Comparison of ENCODE assay signal across 1 cellular context in genomic region chr19:55640043-55640576, GRCh38.
TF ChIP-seq lines count a peak whose summit lies in the region.

No MANE protein-coding gene starts in this region.

TF ChIP-seq in K562, 482 proteins besides CTCF, POLR2A, EP300 and RAD21 (continued from another document and continues in another):
- TF ChIP-seq ELK3 (CRISPR knock-in tag; IDR thresholded peaks at IDR 0.05) (no peak), ZNF354B (CRISPR knock-in tag; IDR thresholded peaks at IDR 0.05) (no peak), TOE1 (IDR thresholded peaks at IDR 0.05; ENCODE audit: borderline replicate concordance) (no peak), TOE1 (CRISPR knock-in tag; IDR thresholded peaks at IDR 0.05; ENCODE audit: borderline replicate concordance, low read depth) (peak; percentile 99), MEIS2 (IDR thresholded peaks at IDR 0.05; ENCODE audit: partially characterized antibody) (no peak), CBX3 (IDR thresholded peaks at IDR 0.05; ENCODE audit: borderline replicate concordance in 1 of 2, low read length in 2 of 2) (peak in 1 of 2 experiments; percentile 97; a peak in 2 of 3 replicates), RB1 (IDR thresholded peaks at IDR 0.05; ENCODE audit: low read depth) (peak; percentile 74), ARHGAP35 (IDR thresholded peaks at IDR 0.05; ENCODE audit: partially characterized antibody) (no peak), MTA3 (IDR thresholded peaks at IDR 0.05; ENCODE audit: borderline replicate concordance) (peak; percentile 82; the same call in 1 of the 2 replicates), MIER1 (IDR thresholded peaks at IDR 0.05; ENCODE audit: low read depth) (no peak), ZNF134 (CRISPR knock-in tag; conservative IDR thresholded peaks at IDR 0.05) (0 out of 2 replicates have a peak, but pooled peaks have one; percentile 48), HINFP (tag; conservative IDR thresholded peaks at IDR 0.05; ENCODE audit: low read depth) (no peak), RHOXF2B (CRISPR knock-in tag; conservative IDR thresholded peaks at IDR 0.05) (no peak), ZNF609 (CRISPR knock-in tag; IDR thresholded peaks at IDR 0.05; ENCODE audit: borderline replicate concordance) (peak; percentile 96; the same call in 1 of the 2 replicates), MLLT1 (IDR thresholded peaks at IDR 0.05) (no peak), TAF7 (tag; IDR thresholded peaks at IDR 0.05) (no peak), SRSF1 (IDR thresholded peaks at IDR 0.05; ENCODE audit: low read depth, low read length) (no peak), ZBTB12 (CRISPR knock-in tag; IDR thresholded peaks at IDR 0.05) (0 out of 2 replicates have a peak, but pooled peaks have one; percentile 30), SRF (CRISPR knock-in tag; IDR thresholded peaks at IDR 0.05) (peak in 1 of 2 experiments; percentile 67; a peak in 1 of 4 replicates), ZNF644 (tag; IDR thresholded peaks at IDR 0.05; ENCODE audit: low read depth) (no peak), CBX5 (IDR thresholded peaks at IDR 0.05; ENCODE audit: borderline replicate concordance, low read depth) (no peak), ZNF780A (CRISPR knock-in tag; IDR thresholded peaks at IDR 0.05) (no peak), ZNF830 (CRISPR knock-in tag; IDR thresholded peaks at IDR 0.05) (no peak), ASH1L (IDR thresholded peaks at IDR 0.05; ENCODE audit: borderline replicate concordance, low read depth, partially characterized antibody) (peak; percentile 63), SPI1 (IDR thresholded peaks at IDR 0.05; ENCODE audit: borderline replicate concordance, low read depth, low read length) (no peak), BDP1 (IDR thresholded peaks at IDR 0.05; ENCODE audit: insufficient read depth, insufficient read length) (no peak), ZNF347 (CRISPR knock-in tag; IDR thresholded peaks at IDR 0.05; ENCODE audit: low read depth) (no peak), TEAD4 (IDR thresholded peaks at IDR 0.05; ENCODE audit: low read length) (peak; percentile 62; the same call in 1 of the 2 replicates), TEAD4 (CRISPR knock-in tag; IDR thresholded peaks at IDR 0.05; ENCODE audit: borderline replicate concordance) (peak; percentile 99), HNRNPUL1 (IDR thresholded peaks at IDR 0.05; ENCODE audit: low read length) (no peak), BRF2 (IDR thresholded peaks at IDR 0.05; ENCODE audit: borderline replicate concordance, insufficient read depth, insufficient read length) (no peak), NFRKB (IDR thresholded peaks at IDR 0.05; ENCODE audit: low read depth) (no peak), PKNOX1 (IDR thresholded peaks at IDR 0.05) (no peak), THRA (IDR thresholded peaks at IDR 0.05) (no peak), ZNF77 (CRISPR knock-in tag; IDR thresholded peaks at IDR 0.05) (no peak), RBM22 (IDR thresholded peaks at IDR 0.05; ENCODE audit: low read depth, low read length, poor library complexity, severe bottlenecking) (peak; percentile 68), FOXA3 (CRISPR knock-in tag; conservative IDR thresholded peaks at IDR 0.05 in 1 of 2, IDR thresholded peaks at IDR 0.05 in 1 of 2) (peak in 1 of 2 experiments; percentile 94; a peak in 2 of 4 replicates), HDAC1 (IDR thresholded peaks at IDR 0.05) (no peak; a peak in 1 of 4 replicates), PHB (CRISPR knock-in tag; IDR thresholded peaks at IDR 0.05) (no peak), SMAD4 (CRISPR knock-in tag; conservative IDR thresholded peaks at IDR 0.05) (peak; percentile 61), PHF8 (IDR thresholded peaks at IDR 0.05; ENCODE audit: borderline replicate concordance, low read length) (no peak), ZBTB33 (CRISPR knock-in tag; IDR thresholded peaks at IDR 0.05) (peak; percentile 100), PBX2 (CRISPR knock-in tag; IDR thresholded peaks at IDR 0.05; ENCODE audit: low read depth) (no peak), PBX2 (tag; conservative IDR thresholded peaks at IDR 0.05; ENCODE audit: low read depth) (no peak), ZKSCAN8 (CRISPR knock-in tag; IDR thresholded peaks at IDR 0.05) (no peak), HCFC1 (IDR thresholded peaks at IDR 0.05; ENCODE audit: low read depth, low read length) (0 out of 2 replicates have a peak, but pooled peaks have one; percentile 21), CBX1 (IDR thresholded peaks at IDR 0.05; ENCODE audit: low read depth) (peak; percentile 65; the same call in 1 of the 2 replicates)
